1 cellular context compared by ENCODE assay signal in genomic region chr3:58217209-58217811, GRCh38.
TF ChIP-seq lines count a peak whose summit lies in the region.

No MANE protein-coding gene starts in this region.

TF ChIP-seq in HepG2, 621 proteins besides CTCF, POLR2A, EP300 and RAD21 (continued from another document and continues in another):
- no peak for TF ChIP-seq CEBPZ (IDR thresholded peaks at IDR 0.05; ENCODE audit: low read length)
- TF ChIP-seq ZBTB46 (CRISPR knock-in tag; IDR thresholded peaks at IDR 0.05; ENCODE audit: borderline replicate concordance) = no peak
- no peak for TF ChIP-seq FOXK2 (IDR thresholded peaks at IDR 0.05)
- TF ChIP-seq NFIC (IDR thresholded peaks at IDR 0.05; ENCODE audit: low read length) = no peak
- peak; percentile 61; the same call in 1 of the 2 replicates for TF ChIP-seq ZNF792 (CRISPR knock-in tag; IDR thresholded peaks at IDR 0.05)
- no peak for TF ChIP-seq ZNF18 (CRISPR knock-in tag; IDR thresholded peaks at IDR 0.05; ENCODE audit: insufficient replicate concordance)
- peak; percentile 65 for TF ChIP-seq MIER2 (CRISPR knock-in tag; IDR thresholded peaks at IDR 0.05)
- TF ChIP-seq NFRKB (IDR thresholded peaks at IDR 0.05) = no peak
- TF ChIP-seq NFYC (CRISPR knock-in tag; IDR thresholded peaks at IDR 0.05) = no peak
- no peak for TF ChIP-seq PTBP1 (IDR thresholded peaks at IDR 0.05; ENCODE audit: low read depth, low read length, poor library complexity, severe bottlenecking)
- no peak for TF ChIP-seq ZNF224 (CRISPR knock-in tag; IDR thresholded peaks at IDR 0.05)
- TF ChIP-seq KLF11 (CRISPR knock-in tag; IDR thresholded peaks at IDR 0.05) = no peak
- TF ChIP-seq NRL (CRISPR knock-in tag; IDR thresholded peaks at IDR 0.05; ENCODE audit: borderline replicate concordance) = no peak
- TF ChIP-seq ZNF3 (CRISPR knock-in tag; IDR thresholded peaks at IDR 0.05) = no peak
- no peak for TF ChIP-seq IRF1 (CRISPR knock-in tag; IDR thresholded peaks at IDR 0.05; ENCODE audit: low read depth)
- TF ChIP-seq ETV5 (CRISPR knock-in tag; IDR thresholded peaks at IDR 0.05; ENCODE audit: borderline replicate concordance) = peak; percentile 9; the same call in 1 of the 2 replicates
- TF ChIP-seq NFE2L2 (IDR thresholded peaks at IDR 0.05; ENCODE audit: low read length) = no peak
- TF ChIP-seq NFYB (CRISPR knock-in tag; IDR thresholded peaks at IDR 0.05) = no peak
- no peak for TF ChIP-seq ZNF512 (CRISPR knock-in tag; IDR thresholded peaks at IDR 0.05)
- TF ChIP-seq SRY (CRISPR knock-in tag; IDR thresholded peaks at IDR 0.05) = no peak
- no peak for TF ChIP-seq KAT7 (CRISPR knock-in tag; IDR thresholded peaks at IDR 0.05; ENCODE audit: borderline replicate concordance)
- TF ChIP-seq ZNF275 (CRISPR knock-in tag; IDR thresholded peaks at IDR 0.05; ENCODE audit: borderline replicate concordance) = no peak
- TF ChIP-seq ZNF264 (CRISPR knock-in tag; IDR thresholded peaks at IDR 0.05) = 0 out of 2 replicates have a peak, but pooled peaks have one; percentile 24
- TF ChIP-seq XRCC5 (optimal IDR thresholded peaks at IDR 0.05; ENCODE audit: low read length) = peak; percentile 74
- TF ChIP-seq TEAD2 (CRISPR knock-in tag; IDR thresholded peaks at IDR 0.05) = no peak
- TF ChIP-seq ZNF607 (CRISPR knock-in tag; IDR thresholded peaks at IDR 0.05; ENCODE audit: borderline replicate concordance) = peak; percentile 69; the same call in 1 of the 2 replicates
- no peak for TF ChIP-seq ZNF672 (CRISPR knock-in tag; IDR thresholded peaks at IDR 0.05)
- TF ChIP-seq ZFAT (CRISPR knock-in tag; conservative IDR thresholded peaks at IDR 0.05) = no peak
- TF ChIP-seq CHCHD3 (CRISPR knock-in tag; IDR thresholded peaks at IDR 0.05) = no peak
- TF ChIP-seq SRSF4 (IDR thresholded peaks at IDR 0.05; ENCODE audit: low read depth, low read length, poor library complexity, severe bottlenecking) = no peak
- TF ChIP-seq SMAD1 (CRISPR knock-in tag; IDR thresholded peaks at IDR 0.05; ENCODE audit: borderline replicate concordance, low read depth) = no peak; the same call in 1 of the 2 replicates
- TF ChIP-seq SIX4 (CRISPR knock-in tag; IDR thresholded peaks at IDR 0.05) = 0 out of 2 replicates have a peak, but pooled peaks have one; percentile 39
- TF ChIP-seq ZNF530 (CRISPR knock-in tag; IDR thresholded peaks at IDR 0.05; ENCODE audit: low read depth) = no peak
- TF ChIP-seq ZFP82 (CRISPR knock-in tag; IDR thresholded peaks at IDR 0.05; ENCODE audit: borderline replicate concordance) = no peak
- TF ChIP-seq ZNF614 (CRISPR knock-in tag; IDR thresholded peaks at IDR 0.05; ENCODE audit: borderline replicate concordance) = 0 out of 2 replicates have a peak, but pooled peaks have one; percentile 42
- TF ChIP-seq ZNF24 (IDR thresholded peaks at IDR 0.05) = no peak
- TF ChIP-seq MTF2 (CRISPR knock-in tag; IDR thresholded peaks at IDR 0.05; ENCODE audit: borderline replicate concordance) = no peak
- TF ChIP-seq ARNT2 (CRISPR knock-in tag; IDR thresholded peaks at IDR 0.05; ENCODE audit: low read depth) = no peak
- no peak for TF ChIP-seq SP140L (CRISPR knock-in tag; IDR thresholded peaks at IDR 0.05; ENCODE audit: borderline replicate concordance)
- TF ChIP-seq BCL6 (CRISPR knock-in tag; IDR thresholded peaks at IDR 0.05) = peak; percentile 69
- no peak for TF ChIP-seq GMEB2 (CRISPR knock-in tag; IDR thresholded peaks at IDR 0.05; ENCODE audit: low read depth)
- no peak for TF ChIP-seq ZFP36 (IDR thresholded peaks at IDR 0.05; ENCODE audit: borderline replicate concordance, low read depth, low read length, partially characterized antibody)
- no peak for TF ChIP-seq BATF2 (CRISPR knock-in tag; IDR thresholded peaks at IDR 0.05)
- TF ChIP-seq ZNF713 (CRISPR knock-in tag; IDR thresholded peaks at IDR 0.05) = no peak
- no peak for TF ChIP-seq RERE (CRISPR knock-in tag; IDR thresholded peaks at IDR 0.05; ENCODE audit: low read depth)
- no peak; the same call in 1 of the 2 replicates for TF ChIP-seq GMEB1 (CRISPR knock-in tag; IDR thresholded peaks at IDR 0.05; ENCODE audit: borderline replicate concordance)
